In the genomic region with DNA sequence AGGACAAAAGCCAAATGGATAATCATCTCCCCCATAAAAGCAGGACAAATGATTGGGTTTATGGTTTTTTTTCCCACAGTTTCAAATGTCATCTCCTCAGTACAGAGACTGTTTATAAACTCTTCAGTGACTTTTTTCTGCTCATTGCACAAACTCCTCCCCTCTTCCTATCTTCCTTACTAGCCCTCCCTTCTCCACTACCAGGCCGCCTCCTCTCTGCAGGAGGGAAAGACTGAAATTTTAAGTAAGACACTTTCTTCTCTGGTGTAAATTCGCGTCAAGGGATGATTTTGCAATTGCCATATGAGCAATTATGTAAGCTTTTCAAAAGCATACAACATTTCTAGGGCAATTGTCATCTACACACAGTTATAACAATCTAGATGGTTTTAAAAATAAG, we compare ENCODE assay signal across 1 cellular context.
TF ChIP-seq lines count a peak whose summit lies in the region.

No MANE protein-coding gene starts in this region.

TF ChIP-seq in K562, 482 proteins besides CTCF, POLR2A, EP300 and RAD21 (continued from another document):
- TF ChIP-seq, protein P1, sequence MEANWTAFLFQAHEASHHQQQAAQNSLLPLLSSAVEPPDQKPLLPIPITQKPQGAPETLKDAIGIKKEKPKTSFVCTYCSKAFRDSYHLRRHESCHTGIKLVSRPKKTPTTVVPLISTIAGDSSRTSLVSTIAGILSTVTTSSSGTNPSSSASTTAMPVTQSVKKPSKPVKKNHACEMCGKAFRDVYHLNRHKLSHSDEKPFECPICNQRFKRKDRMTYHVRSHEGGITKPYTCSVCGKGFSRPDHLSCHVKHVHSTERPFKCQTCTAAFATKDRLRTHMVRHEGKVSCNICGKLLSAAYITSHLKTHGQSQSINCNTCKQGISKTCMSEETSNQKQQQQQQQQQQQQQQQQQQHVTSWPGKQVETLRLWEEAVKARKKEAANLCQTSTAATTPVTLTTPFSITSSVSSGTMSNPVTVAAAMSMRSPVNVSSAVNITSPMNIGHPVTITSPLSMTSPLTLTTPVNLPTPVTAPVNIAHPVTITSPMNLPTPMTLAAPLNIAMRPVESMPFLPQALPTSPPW (CRISPR knock-in tag; IDR thresholded peaks at IDR 0.05): peak; percentile 58
- peak; percentile 54 for TF ChIP-seq ZNF384 (IDR thresholded peaks at IDR 0.05; ENCODE audit: low read depth, low read length)
TF ChIP-seq in K562: peak in this region for 6.
